In the genomic region with DNA sequence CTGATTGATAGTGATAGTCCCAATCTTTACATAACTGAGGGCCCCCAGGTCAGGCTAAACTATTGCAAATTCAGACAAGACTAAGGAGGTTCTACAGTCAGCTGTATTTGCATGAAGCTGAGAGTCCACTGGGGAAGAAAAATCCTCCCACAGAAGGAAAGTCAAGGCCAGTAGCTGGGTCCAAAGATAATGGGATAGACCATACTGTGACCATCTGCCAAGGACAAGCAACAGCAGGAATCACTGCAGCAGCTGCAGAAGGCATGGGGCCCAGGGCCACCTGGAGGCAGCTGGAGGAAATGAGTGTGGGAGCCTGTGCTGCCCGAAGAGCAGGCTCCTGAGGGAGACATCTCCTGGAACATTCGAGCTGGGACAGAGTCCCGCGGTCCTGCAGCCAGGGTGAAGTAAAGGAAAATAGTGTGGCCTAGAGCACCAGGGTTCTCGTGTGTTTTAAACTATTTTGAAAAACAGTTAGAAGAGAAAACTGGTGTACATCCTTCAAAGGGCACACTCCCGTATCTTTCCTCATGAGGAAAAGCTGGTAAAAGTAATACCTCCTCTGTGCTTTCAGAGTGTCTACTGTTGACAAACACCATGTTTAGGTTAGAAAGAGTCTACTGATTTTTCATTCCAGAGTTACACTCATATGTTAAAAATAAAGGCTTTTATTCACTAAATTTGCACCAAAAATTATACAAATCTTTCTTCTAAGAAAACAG, we compare ENCODE assay signal across 1 cellular context.
TF ChIP-seq lines count a peak whose summit lies in the region.

No MANE protein-coding gene starts in this region.

TF ChIP-seq in HepG2, 621 proteins besides CTCF, POLR2A, EP300 and RAD21 (continued from another document and continues in another):
- TF ChIP-seq TAF15 (IDR thresholded peaks at IDR 0.05; ENCODE audit: low read depth, low read length, poor library complexity, severe bottlenecking): no peak
- TF ChIP-seq MAFF (IDR thresholded peaks at IDR 0.05; ENCODE audit: low read depth, low read length): no peak
- TF ChIP-seq ZNF10 (CRISPR knock-in tag; IDR thresholded peaks at IDR 0.05; ENCODE audit: borderline replicate concordance, low read depth): no peak
- no peak for TF ChIP-seq GTF3A (CRISPR knock-in tag; conservative IDR thresholded peaks at IDR 0.05)
- no peak for TF ChIP-seq CHD2 (IDR thresholded peaks at IDR 0.05; ENCODE audit: low read depth, low read length)
- TF ChIP-seq ZNF580 (CRISPR knock-in tag; IDR thresholded peaks at IDR 0.05; ENCODE audit: borderline replicate concordance, low read depth): peak; percentile 65; the same call in 1 of the 2 replicates
- no peak for TF ChIP-seq MYNN (CRISPR knock-in tag; IDR thresholded peaks at IDR 0.05; ENCODE audit: low read depth)
- peak; percentile 51; the same call in 1 of the 2 replicates for TF ChIP-seq ZNF607 (CRISPR knock-in tag; IDR thresholded peaks at IDR 0.05; ENCODE audit: borderline replicate concordance)
- TF ChIP-seq NR2C2 (CRISPR knock-in tag; IDR thresholded peaks at IDR 0.05; ENCODE audit: borderline replicate concordance): no peak
- no peak for TF ChIP-seq ZNF318 (CRISPR knock-in tag; IDR thresholded peaks at IDR 0.05)
- TF ChIP-seq HOXA3 (CRISPR knock-in tag; IDR thresholded peaks at IDR 0.05): peak; percentile 60; the same call in 1 of the 2 replicates
- peak; percentile 38; the same call in 1 of the 2 replicates for TF ChIP-seq ZNF768 (CRISPR knock-in tag; IDR thresholded peaks at IDR 0.05)
- TF ChIP-seq BRF2 (CRISPR knock-in tag; IDR thresholded peaks at IDR 0.05): no peak
- no peak; the same call in 1 of the 2 replicates for TF ChIP-seq FOXJ3 (CRISPR knock-in tag; IDR thresholded peaks at IDR 0.05; ENCODE audit: borderline replicate concordance)
- no peak for TF ChIP-seq HNRNPL (IDR thresholded peaks at IDR 0.05; ENCODE audit: low read depth, low read length)
- peak; percentile 56; the same call in 1 of the 2 replicates for TF ChIP-seq ZNF614 (CRISPR knock-in tag; IDR thresholded peaks at IDR 0.05; ENCODE audit: borderline replicate concordance)
- TF ChIP-seq, protein P1, sequence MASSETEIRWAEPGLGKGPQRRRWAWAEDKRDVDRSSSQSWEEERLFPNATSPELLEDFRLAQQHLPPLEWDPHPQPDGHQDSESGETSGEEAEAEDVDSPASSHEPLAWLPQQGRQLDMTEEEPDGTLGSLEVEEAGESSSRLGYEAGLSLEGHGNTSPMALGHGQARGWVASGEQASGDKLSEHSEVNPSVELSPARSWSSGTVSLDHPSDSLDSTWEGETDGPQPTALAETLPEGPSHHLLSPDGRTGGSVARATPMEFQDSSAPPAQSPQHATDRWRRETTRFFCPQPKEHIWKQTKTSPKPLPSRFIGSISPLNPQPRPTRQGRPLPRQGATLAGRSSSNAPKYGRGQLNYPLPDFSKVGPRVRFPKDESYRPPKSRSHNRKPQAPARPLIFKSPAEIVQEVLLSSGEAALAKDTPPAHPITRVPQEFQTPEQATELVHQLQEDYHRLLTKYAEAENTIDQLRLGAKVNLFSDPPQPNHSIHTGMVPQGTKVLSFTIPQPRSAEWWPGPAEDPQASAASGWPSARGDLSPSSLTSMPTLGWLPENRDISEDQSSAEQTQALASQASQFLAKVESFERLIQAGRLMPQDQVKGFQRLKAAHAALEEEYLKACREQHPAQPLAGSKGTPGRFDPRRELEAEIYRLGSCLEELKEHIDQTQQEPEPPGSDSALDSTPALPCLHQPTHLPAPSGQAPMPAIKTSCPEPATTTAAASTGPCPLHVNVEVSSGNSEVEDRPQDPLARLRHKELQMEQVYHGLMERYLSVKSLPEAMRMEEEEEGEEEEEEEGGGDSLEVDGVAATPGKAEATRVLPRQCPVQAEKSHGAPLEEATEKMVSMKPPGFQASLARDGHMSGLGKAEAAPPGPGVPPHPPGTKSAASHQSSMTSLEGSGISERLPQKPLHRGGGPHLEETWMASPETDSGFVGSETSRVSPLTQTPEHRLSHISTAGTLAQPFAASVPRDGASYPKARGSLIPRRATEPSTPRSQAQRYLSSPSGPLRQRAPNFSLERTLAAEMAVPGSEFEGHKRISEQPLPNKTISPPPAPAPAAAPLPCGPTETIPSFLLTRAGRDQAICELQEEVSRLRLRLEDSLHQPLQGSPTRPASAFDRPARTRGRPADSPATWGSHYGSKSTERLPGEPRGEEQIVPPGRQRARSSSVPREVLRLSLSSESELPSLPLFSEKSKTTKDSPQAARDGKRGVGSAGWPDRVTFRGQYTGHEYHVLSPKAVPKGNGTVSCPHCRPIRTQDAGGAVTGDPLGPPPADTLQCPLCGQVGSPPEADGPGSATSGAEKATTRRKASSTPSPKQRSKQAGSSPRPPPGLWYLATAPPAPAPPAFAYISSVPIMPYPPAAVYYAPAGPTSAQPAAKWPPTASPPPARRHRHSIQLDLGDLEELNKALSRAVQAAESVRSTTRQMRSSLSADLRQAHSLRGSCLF (CRISPR knock-in tag; IDR thresholded peaks at IDR 0.05; ENCODE audit: borderline replicate concordance): no peak
- TF ChIP-seq, protein P2, sequence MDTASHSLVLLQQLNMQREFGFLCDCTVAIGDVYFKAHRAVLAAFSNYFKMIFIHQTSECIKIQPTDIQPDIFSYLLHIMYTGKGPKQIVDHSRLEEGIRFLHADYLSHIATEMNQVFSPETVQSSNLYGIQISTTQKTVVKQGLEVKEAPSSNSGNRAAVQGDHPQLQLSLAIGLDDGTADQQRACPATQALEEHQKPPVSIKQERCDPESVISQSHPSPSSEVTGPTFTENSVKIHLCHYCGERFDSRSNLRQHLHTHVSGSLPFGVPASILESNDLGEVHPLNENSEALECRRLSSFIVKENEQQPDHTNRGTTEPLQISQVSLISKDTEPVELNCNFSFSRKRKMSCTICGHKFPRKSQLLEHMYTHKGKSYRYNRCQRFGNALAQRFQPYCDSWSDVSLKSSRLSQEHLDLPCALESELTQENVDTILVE (CRISPR knock-in tag; IDR thresholded peaks at IDR 0.05): no peak
- TF ChIP-seq MBNL3 (CRISPR knock-in tag; conservative IDR thresholded peaks at IDR 0.05): no peak
- TF ChIP-seq TGIF2 (CRISPR knock-in tag; IDR thresholded peaks at IDR 0.05): 0 out of 2 replicates have a peak, but pooled peaks have one; percentile 27
- TF ChIP-seq TCF7 (IDR thresholded peaks at IDR 0.05; ENCODE audit: low read depth): no peak
- TF ChIP-seq, protein P3, sequence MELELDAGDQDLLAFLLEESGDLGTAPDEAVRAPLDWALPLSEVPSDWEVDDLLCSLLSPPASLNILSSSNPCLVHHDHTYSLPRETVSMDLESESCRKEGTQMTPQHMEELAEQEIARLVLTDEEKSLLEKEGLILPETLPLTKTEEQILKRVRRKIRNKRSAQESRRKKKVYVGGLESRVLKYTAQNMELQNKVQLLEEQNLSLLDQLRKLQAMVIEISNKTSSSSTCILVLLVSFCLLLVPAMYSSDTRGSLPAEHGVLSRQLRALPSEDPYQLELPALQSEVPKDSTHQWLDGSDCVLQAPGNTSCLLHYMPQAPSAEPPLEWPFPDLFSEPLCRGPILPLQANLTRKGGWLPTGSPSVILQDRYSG (CRISPR knock-in tag; IDR thresholded peaks at IDR 0.05): no peak
- no peak for TF ChIP-seq ZNF562 (CRISPR knock-in tag; IDR thresholded peaks at IDR 0.05; ENCODE audit: borderline replicate concordance)
- TF ChIP-seq MTERF4 (CRISPR knock-in tag; IDR thresholded peaks at IDR 0.05): no peak
- no peak for TF ChIP-seq SRSF4 (IDR thresholded peaks at IDR 0.05; ENCODE audit: low read depth, low read length, poor library complexity, severe bottlenecking)
- no peak for TF ChIP-seq RBM39 (IDR thresholded peaks at IDR 0.05; ENCODE audit: low read depth, low read length, poor library complexity, severe bottlenecking)
- TF ChIP-seq MZF1 (CRISPR knock-in tag; IDR thresholded peaks at IDR 0.05; ENCODE audit: borderline replicate concordance): no peak
- TF ChIP-seq, protein P4, sequence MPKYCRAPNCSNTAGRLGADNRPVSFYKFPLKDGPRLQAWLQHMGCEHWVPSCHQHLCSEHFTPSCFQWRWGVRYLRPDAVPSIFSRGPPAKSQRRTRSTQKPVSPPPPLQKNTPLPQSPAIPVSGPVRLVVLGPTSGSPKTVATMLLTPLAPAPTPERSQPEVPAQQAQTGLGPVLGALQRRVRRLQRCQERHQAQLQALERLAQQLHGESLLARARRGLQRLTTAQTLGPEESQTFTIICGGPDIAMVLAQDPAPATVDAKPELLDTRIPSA (CRISPR knock-in tag; IDR thresholded peaks at IDR 0.05; ENCODE audit: borderline replicate concordance): no peak
- TF ChIP-seq SIX1 (CRISPR knock-in tag; IDR thresholded peaks at IDR 0.05; ENCODE audit: borderline replicate concordance): no peak
- no peak for TF ChIP-seq TCF7L2 (IDR thresholded peaks at IDR 0.05; ENCODE audit: low read depth, low read length)
- TF ChIP-seq ZNF513 (CRISPR knock-in tag; conservative IDR thresholded peaks at IDR 0.05): no peak
- TF ChIP-seq KDM3A (CRISPR knock-in tag; IDR thresholded peaks at IDR 0.05; ENCODE audit: low read depth): peak; percentile 88
